ENCODE assay signal across 31 cellular contexts in the genomic region with DNA sequence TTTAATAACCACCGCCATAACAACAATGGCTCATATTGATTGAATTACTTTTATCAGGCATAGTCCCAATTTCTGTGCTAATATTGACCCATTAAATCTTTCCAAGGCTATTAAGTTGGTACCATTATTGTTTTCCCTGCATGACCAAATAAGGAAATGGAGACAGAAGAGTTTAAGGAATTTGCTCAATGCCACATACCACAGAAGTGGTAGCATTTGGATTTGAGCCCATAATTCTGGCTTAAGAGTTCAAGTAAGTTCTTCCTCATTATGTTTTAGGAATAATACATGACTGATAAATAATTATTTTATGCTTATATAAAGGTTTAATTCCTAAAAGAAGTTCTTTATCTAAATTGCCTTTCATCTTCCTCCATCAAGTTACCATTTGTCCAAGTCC. TPM values are rescaled to one million over a fixed set of nuclear protein-coding genes. Genes with fewer than 3 reads are reported as not detected.
"Had no signal": no experiment of that assay in that cellular context is flagged by ENCODE, and none has a peak within 500 bp of the region (broad histone marks: within the 10 kb centered on the region; RNA-seq: fewer than 3 reads in every experiment).

No MANE protein-coding gene starts in this region.

- FAIRE-seq: kidney, TTC549 had no signal

- H3K4me1 ChIP-seq: breast epithelium, heart left ventricle, transverse colon had no signal

- H3K4me1 Mint-ChIP-seq: central memory CD8-positive, alpha-beta T cell; immature natural killer cell; naive thymus-derived CD4-positive, alpha-beta T cell had no signal

- H3K27ac ChIP-seq: breast epithelium, heart left ventricle, ovary, transverse colon, VCaP had no signal

- H3K36me3 ChIP-seq: breast epithelium, heart left ventricle, ovary, transverse colon had no signal

- H3K9me3 ChIP-seq: ovary had no signal

- H3K4me3 Mint-ChIP-seq: activated naive CD8-positive, alpha-beta T cell; activated T-cell treated with anti-CD3 and anti-CD28 coated beads, Interleukin-2, amount 50 U/mL, for 72 hours; central memory CD8-positive, alpha-beta T cell; immature natural killer cell; naive thymus-derived CD4-positive, alpha-beta T cell; T-helper 1 cell treated with Interleukin-12 subunit alpha and Interleukin-12 subunit beta and Interleukin-4 antibody, amounts not matched to agents 30 μg/mL and 1 μg/mL, for 36 hours had no signal

- H3K27ac Mint-ChIP-seq: activated naive CD8-positive, alpha-beta T cell; activated T-cell treated with anti-CD3 and anti-CD28 coated beads, Interleukin-2, amount 50 U/mL, for 72 hours; immature natural killer cell; naive thymus-derived CD4-positive, alpha-beta T cell; progenitor cell of endocrine pancreas; T-helper 1 cell treated with Interleukin-12 subunit alpha and Interleukin-12 subunit beta and Interleukin-4 antibody, amounts not matched to agents 30 μg/mL and 1 μg/mL, for 36 hours had no signal

- H3K36me3 Mint-ChIP-seq: activated naive CD8-positive, alpha-beta T cell; immature natural killer cell; naive thymus-derived CD4-positive, alpha-beta T cell had no signal

- H3K27me3 Mint-ChIP-seq: activated naive CD8-positive, alpha-beta T cell; central memory CD8-positive, alpha-beta T cell had no signal

- ATAC-seq: activated T-cell treated with anti-CD3 and anti-CD28 coated beads, Interleukin-2, amount 50 U/mL, for 72 hours; heart left ventricle; naive thymus-derived CD4-positive, alpha-beta T cell had no signal

- DNase-seq: activated CD4-positive, alpha-beta T cell treated with anti-CD3 and anti-CD28 coated beads for 4 hours; activated CD4-positive, alpha-beta T cell treated with anti-CD3 and anti-CD28 coated beads, Interleukin-2, amount 50 U/mL, for 4 hours; activated naive CD4-positive, alpha-beta T cell; activated T-cell treated with anti-CD3 and anti-CD28 coated beads for 4 hours; activated T-cell treated with anti-CD3 and anti-CD28 coated beads, Interleukin-2, amount 50 U/mL, for 72 hours; aorta; dermis blood vessel endothelial cell; effector CD4-positive, alpha-beta T cell; foreskin fibroblast; heart left ventricle; hypothalamus; immature natural killer cell; kidney; left colon; mammary epithelial cell; naive thymus-derived CD4-positive, alpha-beta T cell; ovary; retina; stimulated activated CD4-positive, alpha-beta T cell treated with anti-CD3 and anti-CD28 coated beads, Interleukin-15, amount 100 ng/mL, for 24 hours; stimulated activated naive CD4-positive, alpha-beta T cell; T-helper 9 cell; transverse colon had no signal

- H3K4me3 ChIP-seq: breast epithelium, heart left ventricle, ovary, transverse colon had no signal

- H3K27me3 ChIP-seq: breast epithelium, heart left ventricle, ovary, transverse colon had no signal

RNA-seq across cellular contexts. Expression of gene HAPLN1, which starts 43.4 kb away (rescaled TPM):
- total RNA-seq: activated T-cell treated with anti-CD3 and anti-CD28 coated beads, Interleukin-2, amount 50 U/mL, for 72 hours; breast epithelium; epithelial cell of proximal tubule; naive thymus-derived CD4-positive, alpha-beta T cell; ovary had no signal
- polyA plus RNA-seq: adipose tissue; immature natural killer cell; mammary epithelial cell; naive thymus-derived CD4-positive, alpha-beta T cell had no signal
